1 cellular context compared by ENCODE assay signal in the genomic region with DNA sequence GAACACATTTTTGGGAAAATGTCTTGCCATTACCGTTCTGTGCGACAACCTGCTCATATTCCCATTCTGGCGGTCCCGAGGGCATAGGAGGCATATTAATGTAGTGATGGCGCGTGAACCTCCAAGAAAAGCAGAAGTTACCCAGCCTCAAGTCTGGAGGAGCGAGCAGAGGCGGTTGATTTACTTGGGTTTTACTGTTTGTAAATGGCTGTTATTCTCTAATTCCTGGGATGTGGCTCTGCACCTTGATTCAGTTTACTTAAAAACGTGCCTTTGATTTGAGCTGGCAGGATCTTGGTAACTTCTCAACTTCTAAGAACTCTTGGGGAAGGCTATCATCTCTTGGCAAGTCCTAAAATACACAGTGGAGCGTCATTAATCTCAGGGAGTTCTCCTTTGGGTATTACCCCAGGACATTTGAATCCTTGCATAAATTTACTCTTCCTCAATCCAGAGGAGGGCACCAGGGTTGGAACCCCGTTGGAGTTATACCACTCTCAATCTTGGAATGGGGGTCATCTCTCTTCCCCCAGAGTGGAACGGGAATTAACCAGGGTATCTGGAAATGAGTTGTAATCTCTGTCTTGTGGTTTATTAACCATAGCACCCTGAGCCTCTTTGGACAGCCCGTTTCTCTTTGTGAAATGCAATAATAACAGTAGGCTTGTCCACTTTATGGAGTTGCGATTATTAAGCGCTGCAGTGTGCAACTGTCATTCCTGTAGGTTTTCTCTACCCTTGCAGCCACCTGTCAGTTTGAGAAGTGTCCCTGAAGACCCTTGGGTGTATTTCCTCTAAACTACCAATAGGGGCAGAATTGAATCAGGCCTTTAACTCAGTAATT.
TF ChIP-seq lines count a peak whose summit lies in the region.

No MANE protein-coding gene starts in this region.

TF ChIP-seq in H1, 55 proteins besides CTCF, POLR2A, EP300 and RAD21:
- TF ChIP-seq, protein P1, sequence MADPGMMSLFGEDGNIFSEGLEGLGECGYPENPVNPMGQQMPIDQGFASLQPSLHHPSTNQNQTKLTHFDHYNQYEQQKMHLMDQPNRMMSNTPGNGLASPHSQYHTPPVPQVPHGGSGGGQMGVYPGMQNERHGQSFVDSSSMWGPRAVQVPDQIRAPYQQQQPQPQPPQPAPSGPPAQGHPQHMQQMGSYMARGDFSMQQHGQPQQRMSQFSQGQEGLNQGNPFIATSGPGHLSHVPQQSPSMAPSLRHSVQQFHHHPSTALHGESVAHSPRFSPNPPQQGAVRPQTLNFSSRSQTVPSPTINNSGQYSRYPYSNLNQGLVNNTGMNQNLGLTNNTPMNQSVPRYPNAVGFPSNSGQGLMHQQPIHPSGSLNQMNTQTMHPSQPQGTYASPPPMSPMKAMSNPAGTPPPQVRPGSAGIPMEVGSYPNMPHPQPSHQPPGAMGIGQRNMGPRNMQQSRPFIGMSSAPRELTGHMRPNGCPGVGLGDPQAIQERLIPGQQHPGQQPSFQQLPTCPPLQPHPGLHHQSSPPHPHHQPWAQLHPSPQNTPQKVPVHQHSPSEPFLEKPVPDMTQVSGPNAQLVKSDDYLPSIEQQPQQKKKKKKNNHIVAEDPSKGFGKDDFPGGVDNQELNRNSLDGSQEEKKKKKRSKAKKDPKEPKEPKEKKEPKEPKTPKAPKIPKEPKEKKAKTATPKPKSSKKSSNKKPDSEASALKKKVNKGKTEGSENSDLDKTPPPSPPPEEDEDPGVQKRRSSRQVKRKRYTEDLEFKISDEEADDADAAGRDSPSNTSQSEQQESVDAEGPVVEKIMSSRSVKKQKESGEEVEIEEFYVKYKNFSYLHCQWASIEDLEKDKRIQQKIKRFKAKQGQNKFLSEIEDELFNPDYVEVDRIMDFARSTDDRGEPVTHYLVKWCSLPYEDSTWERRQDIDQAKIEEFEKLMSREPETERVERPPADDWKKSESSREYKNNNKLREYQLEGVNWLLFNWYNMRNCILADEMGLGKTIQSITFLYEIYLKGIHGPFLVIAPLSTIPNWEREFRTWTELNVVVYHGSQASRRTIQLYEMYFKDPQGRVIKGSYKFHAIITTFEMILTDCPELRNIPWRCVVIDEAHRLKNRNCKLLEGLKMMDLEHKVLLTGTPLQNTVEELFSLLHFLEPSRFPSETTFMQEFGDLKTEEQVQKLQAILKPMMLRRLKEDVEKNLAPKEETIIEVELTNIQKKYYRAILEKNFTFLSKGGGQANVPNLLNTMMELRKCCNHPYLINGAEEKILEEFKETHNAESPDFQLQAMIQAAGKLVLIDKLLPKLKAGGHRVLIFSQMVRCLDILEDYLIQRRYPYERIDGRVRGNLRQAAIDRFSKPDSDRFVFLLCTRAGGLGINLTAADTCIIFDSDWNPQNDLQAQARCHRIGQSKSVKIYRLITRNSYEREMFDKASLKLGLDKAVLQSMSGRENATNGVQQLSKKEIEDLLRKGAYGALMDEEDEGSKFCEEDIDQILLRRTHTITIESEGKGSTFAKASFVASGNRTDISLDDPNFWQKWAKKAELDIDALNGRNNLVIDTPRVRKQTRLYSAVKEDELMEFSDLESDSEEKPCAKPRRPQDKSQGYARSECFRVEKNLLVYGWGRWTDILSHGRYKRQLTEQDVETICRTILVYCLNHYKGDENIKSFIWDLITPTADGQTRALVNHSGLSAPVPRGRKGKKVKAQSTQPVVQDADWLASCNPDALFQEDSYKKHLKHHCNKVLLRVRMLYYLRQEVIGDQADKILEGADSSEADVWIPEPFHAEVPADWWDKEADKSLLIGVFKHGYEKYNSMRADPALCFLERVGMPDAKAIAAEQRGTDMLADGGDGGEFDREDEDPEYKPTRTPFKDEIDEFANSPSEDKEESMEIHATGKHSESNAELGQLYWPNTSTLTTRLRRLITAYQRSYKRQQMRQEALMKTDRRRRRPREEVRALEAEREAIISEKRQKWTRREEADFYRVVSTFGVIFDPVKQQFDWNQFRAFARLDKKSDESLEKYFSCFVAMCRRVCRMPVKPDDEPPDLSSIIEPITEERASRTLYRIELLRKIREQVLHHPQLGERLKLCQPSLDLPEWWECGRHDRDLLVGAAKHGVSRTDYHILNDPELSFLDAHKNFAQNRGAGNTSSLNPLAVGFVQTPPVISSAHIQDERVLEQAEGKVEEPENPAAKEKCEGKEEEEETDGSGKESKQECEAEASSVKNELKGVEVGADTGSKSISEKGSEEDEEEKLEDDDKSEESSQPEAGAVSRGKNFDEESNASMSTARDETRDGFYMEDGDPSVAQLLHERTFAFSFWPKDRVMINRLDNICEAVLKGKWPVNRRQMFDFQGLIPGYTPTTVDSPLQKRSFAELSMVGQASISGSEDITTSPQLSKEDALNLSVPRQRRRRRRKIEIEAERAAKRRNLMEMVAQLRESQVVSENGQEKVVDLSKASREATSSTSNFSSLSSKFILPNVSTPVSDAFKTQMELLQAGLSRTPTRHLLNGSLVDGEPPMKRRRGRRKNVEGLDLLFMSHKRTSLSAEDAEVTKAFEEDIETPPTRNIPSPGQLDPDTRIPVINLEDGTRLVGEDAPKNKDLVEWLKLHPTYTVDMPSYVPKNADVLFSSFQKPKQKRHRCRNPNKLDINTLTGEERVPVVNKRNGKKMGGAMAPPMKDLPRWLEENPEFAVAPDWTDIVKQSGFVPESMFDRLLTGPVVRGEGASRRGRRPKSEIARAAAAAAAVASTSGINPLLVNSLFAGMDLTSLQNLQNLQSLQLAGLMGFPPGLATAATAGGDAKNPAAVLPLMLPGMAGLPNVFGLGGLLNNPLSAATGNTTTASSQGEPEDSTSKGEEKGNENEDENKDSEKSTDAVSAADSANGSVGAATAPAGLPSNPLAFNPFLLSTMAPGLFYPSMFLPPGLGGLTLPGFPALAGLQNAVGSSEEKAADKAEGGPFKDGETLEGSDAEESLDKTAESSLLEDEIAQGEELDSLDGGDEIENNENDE (IDR thresholded peaks at IDR 0.05; ENCODE audit: insufficient replicate concordance, low read length): no peak
- TF ChIP-seq CBX5 (IDR thresholded peaks at IDR 0.05; ENCODE audit: low read depth, low read length) (no peak), GABPA (IDR thresholded peaks at IDR 0.05; ENCODE audit: borderline replicate concordance, insufficient read depth, low read length) (no peak), TBP (IDR thresholded peaks at IDR 0.05; ENCODE audit: low read depth, low read length) (no peak), KDM4A (IDR thresholded peaks at IDR 0.05; ENCODE audit: low read depth, low read length, severe bottlenecking) (no peak), SRF (IDR thresholded peaks at IDR 0.05; ENCODE audit: low read depth, low read length) (no peak), CHD1 (IDR thresholded peaks at IDR 0.05; ENCODE audit: low read depth, low read length) (no peak), CBX8 (IDR thresholded peaks at IDR 0.05; ENCODE audit: borderline replicate concordance, low read depth, low read length) (no peak), RFX5 (IDR thresholded peaks at IDR 0.05; ENCODE audit: borderline replicate concordance, low read depth, low read length) (no peak), RBBP5 (IDR thresholded peaks at IDR 0.05; ENCODE audit: borderline replicate concordance, low read depth, low read length) (no peak), CHD2 (IDR thresholded peaks at IDR 0.05; ENCODE audit: low read length) (no peak), KDM1A (IDR thresholded peaks at IDR 0.05; ENCODE audit: borderline replicate concordance, low read length) (no peak), TAF1 (IDR thresholded peaks at IDR 0.05; ENCODE audit: low read depth, low read length) (peak; percentile 13; the same call in 1 of the 2 replicates), EZH2 (IDR thresholded peaks at IDR 0.05; ENCODE audit: low read depth, low read length, severe bottlenecking) (no peak), BACH1 (IDR thresholded peaks at IDR 0.05; ENCODE audit: low read length) (no peak), NRF1 (IDR thresholded peaks at IDR 0.05; ENCODE audit: low read depth, low read length) (no peak), JUN (IDR thresholded peaks at IDR 0.05; ENCODE audit: low read depth, low read length) (no peak), SP4 (IDR thresholded peaks at IDR 0.05; ENCODE audit: low read length) (no peak; the same call in 1 of the 2 replicates), GTF2F1 (IDR thresholded peaks at IDR 0.05; ENCODE audit: borderline replicate concordance, low read depth, low read length) (no peak), MAFK (IDR thresholded peaks at IDR 0.05; ENCODE audit: low read depth, low read length) (no peak), SIN3A (conservative IDR thresholded peaks at IDR 0.05 in 1 of 2, IDR thresholded peaks at IDR 0.05 in 1 of 2; ENCODE audit: low read depth in 1 of 2, low read length in 2 of 2) (peak; percentile 95 to 98), CREB1 (IDR thresholded peaks at IDR 0.05) (no peak), HDAC2 (IDR thresholded peaks at IDR 0.05; ENCODE audit: borderline replicate concordance in 1 of 2, low read depth in 2 of 2, low read length in 2 of 2) (0 out of 4 replicates have a peak, but pooled peaks of 1 of the 2 experiments have one; percentile 62), RNF2 (IDR thresholded peaks at IDR 0.05; ENCODE audit: borderline replicate concordance, low read depth, low read length, missing control alignments, poor library complexity, severe bottlenecking) (no peak)
- TF ChIP-seq, protein P2, sequence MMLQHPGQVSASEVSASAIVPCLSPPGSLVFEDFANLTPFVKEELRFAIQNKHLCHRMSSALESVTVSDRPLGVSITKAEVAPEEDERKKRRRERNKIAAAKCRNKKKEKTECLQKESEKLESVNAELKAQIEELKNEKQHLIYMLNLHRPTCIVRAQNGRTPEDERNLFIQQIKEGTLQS (IDR thresholded peaks at IDR 0.05; ENCODE audit: insufficient read depth, low read depth, low read length): no peak
